In genomic region chr2:188569441-188569840, GRCh38 we compare ENCODE assay signal across 30 cellular contexts.
A peak's percentile ranks its signal among the peaks of the same experiment; 100 is the strongest.
DNase-seq lines count a peak whose midpoint lies in the region; ATAC-seq and TF ChIP-seq lines count a peak whose summit lies in the region.
"Had no signal": no experiment of that assay in that cellular context is flagged by ENCODE, and none has a peak within 500 bp of the region (broad histone marks: within the 10 kb centered on the region; RNA-seq: fewer than 3 reads in every experiment).

No MANE protein-coding gene starts in this region.

- H3K4me3 ChIP-seq in AG10803 (ENCODE audit: low read length) = no peak overlapping the region
- no peak overlapping the region for H3K4me3 ChIP-seq in osteoblast (ENCODE audit: insufficient read depth, low read length)
- H3K4me3 ChIP-seq: cardiac muscle cell, coronary artery, gastroesophageal sphincter, smooth muscle cell had no signal

- H3K27ac ChIP-seq in osteoblast (ENCODE audit: low read depth, low read length) = no peak overlapping the region
- H3K27ac ChIP-seq: C4-2B, cardiac muscle cell, coronary artery, gastroesophageal sphincter had no signal

- H3K79me2 ChIP-seq in osteoblast (ENCODE audit: insufficient read depth, low read length) = no peaks in the 10 kb centered on the region

- H3K27me3 ChIP-seq in osteoblast (ENCODE audit: insufficient read depth, low read length) = no peaks in the 10 kb centered on the region
- H3K27me3 ChIP-seq: cardiac muscle cell, gastroesophageal sphincter had no signal

- H3K4me2 ChIP-seq in osteoblast (ENCODE audit: insufficient read depth, low read length) = peak overlapping the region; percentile 44
- H3K4me2 ChIP-seq: smooth muscle cell had no signal

- H4K20me1 ChIP-seq in osteoblast (ENCODE audit: insufficient read depth, low read length) = no peaks in the 10 kb centered on the region

- TF ChIP-seq CTCF in AG10803 (conservative IDR thresholded peaks at IDR 0.05; ENCODE audit: low read length) (no peak), osteoblast (IDR thresholded peaks at IDR 0.05; ENCODE audit: extremely low read depth, low read depth, low read length) (no peak)

- ATAC-seq in HG03139 (IDR thresholded peaks at IDR 0.05; ENCODE audit: unreplicated experiment) = no peak
- ATAC-seq: activated naive CD4-positive, alpha-beta T cell treated with anti-CD3 and anti-CD28 coated beads, Interleukin-2, amount 50 U/mL, for 72 hours; activated T-helper 17 cell treated with anti-CD3 and anti-CD28 coated beads, Interleukin-2, amount 50 U/mL, for 72 hours; esophagus mucosa; gastroesophageal sphincter; left lobe of liver; naive thymus-derived CD8-positive, alpha-beta T cell had no signal

- DNase-seq in AG10803 (ENCODE audit: low read depth) = peak; percentile 22
- peak; percentile 42 for DNase-seq in NCI-H2171 (lab: John Stamatoyannopoulos, UW)
- DNase-seq in dedifferentiated amniotic fluid mesenchymal stem cell (ENCODE audit: extremely low spot score) = peak; percentile 24
- DNase-seq in osteoblast (ENCODE audit: insufficient read length, low spot score, missing footprints) = no peak
- no peak for DNase-seq in head of caudate nucleus
- DNase-seq in effector CD8-positive, alpha-beta T cell (lab: John Stamatoyannopoulos, UW) = no peak
- no peak for DNase-seq in GM19238 (ENCODE audit: insufficient read length, low spot score)
- DNase-seq: activated CD4-positive, alpha-beta memory T cell treated with anti-CD3 and anti-CD28 coated beads, Interleukin-2, amount 10 ng/mL, durations not matched to agents 7 days and 5 days; activated CD4-positive, alpha-beta T cell treated with anti-CD3 and anti-CD28 coated beads for 1 hour; aorta; Calu3; endodermal cell; mesendoderm; naive thymus-derived CD8-positive, alpha-beta T cell; NCI-H1436; NCI-H2081 treated with DMSO at 0.1 percent for 48 hours; NCI-H510A; SIG-M5; stimulated activated CD4-positive, alpha-beta T cell treated with anti-CD3 and anti-CD28 coated beads, Interleukin-1b, Interleukin-23, amount 100 ng/mL, for 48 hours; trophoblast cell had no signal

- peak overlapping the region; percentile 35 for H2AFZ ChIP-seq in osteoblast (ENCODE audit: low read length)

- no peaks in the 10 kb centered on the region for H3K36me3 ChIP-seq in osteoblast (ENCODE audit: insufficient read depth, low read length)

- intact Hi-C loops in head of caudate nucleus (cut with DNase I) = no loop called here

- H3K9me3 ChIP-seq in osteoblast (ENCODE audit: low read depth, low read length) = no peaks in the 10 kb centered on the region
- H3K9me3 ChIP-seq: gastroesophageal sphincter had no signal

- H3K4me1 ChIP-seq in osteoblast (ENCODE audit: insufficient read depth, low read length) = peaks cover 5% of the 10 kb centered on the region
- H3K4me1 ChIP-seq: gastroesophageal sphincter had no signal

Comparison
In these comparisons a context has a peak if more than half of its experiments do, and no peak if none do; other contexts are left out.
1. DNase-seq: peak in AG10803 (single experiment), NCI-H2171 (single experiment) and dedifferentiated amniotic fluid mesenchymal stem cell (single experiment); none in osteoblast (single experiment), head of caudate nucleus (0 of 42), effector CD8-positive, alpha-beta T cell (single experiment) and GM19238 (single experiment).